16 cellular contexts compared by ENCODE assay signal in the genomic region with DNA sequence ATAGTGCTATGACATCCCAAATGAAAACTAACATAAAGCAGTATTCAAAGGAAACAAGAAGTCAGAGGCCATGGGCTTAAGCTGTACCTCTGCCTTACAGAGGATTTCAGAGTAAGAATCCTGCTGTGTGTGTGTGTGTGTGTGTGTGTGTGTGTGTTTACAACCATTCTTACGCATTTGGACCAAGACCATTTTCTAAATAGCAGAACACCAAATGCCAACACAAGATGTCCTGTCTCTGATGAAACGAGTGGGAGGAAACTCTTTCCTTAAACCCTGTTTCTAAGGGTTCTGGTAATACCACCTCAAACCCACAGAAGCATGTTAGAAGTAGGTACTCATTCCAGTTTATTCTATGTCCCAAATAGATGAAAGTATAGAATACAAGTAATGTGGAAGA.
A peak's percentile ranks its signal among the peaks of the same experiment; 100 is the strongest.
DNase-seq lines count a peak whose midpoint lies in the region; FAIRE-seq and TF ChIP-seq lines count a peak whose summit lies in the region.
"Had no signal": no experiment of that assay in that cellular context is flagged by ENCODE, and none has a peak within 500 bp of the region (broad histone marks: within the 10 kb centered on the region; RNA-seq: fewer than 3 reads in every experiment).

No MANE protein-coding gene starts in this region.

- peaks cover 12 to 49% (median 20%) of the 10 kb centered on the region in 4 donors for H3K4me1 ChIP-seq in transverse colon
- H3K4me1 ChIP-seq: BE2C had no signal

- H3K27ac Mint-ChIP-seq in neural crest cell (ENCODE audit: unreplicated experiment), result peak overlapping the region; percentile 94
- H3K27ac Mint-ChIP-seq: CD8-positive, alpha-beta T cell had no signal

- in situ Hi-C loops in transverse colon (cut with MboI; ENCODE audit: low pct_ligation_motif_present in 1 of 4, low pct_unique_long_range_greater_than_20kb in 1 of 4, low sequenced_read_pairs in 3 of 4), result no loop called here

- intact Hi-C loops in transverse colon (cut with DNase I; ENCODE audit: low total_unique reads), result no loop called here

- no peak overlapping the region for H3K4me3 ChIP-seq in transverse colon

- H3K4me3 Mint-ChIP-seq in neural crest cell, result no peak overlapping the region
- H3K4me3 Mint-ChIP-seq: CD8-positive, alpha-beta T cell had no signal

- no peaks in the 10 kb centered on the region for H3K36me3 ChIP-seq in transverse colon
- H3K36me3 ChIP-seq: BE2C had no signal

- peak overlapping the region in 3 of 4 donors; percentile 4 to 39 (median 32) for H3K27ac ChIP-seq in transverse colon

- no peaks in the 10 kb centered on the region for H3K9me3 ChIP-seq in transverse colon

- TF ChIP-seq EP300 in transverse colon (IDR thresholded peaks at IDR 0.05; ENCODE audit: low read depth), result no peak

- DNase-seq in amniotic epithelial cell (ENCODE audit: low read depth) (peak; percentile 73), fibroblast of gingiva (ENCODE audit: low read depth) (peak; percentile 41), neural crest cell (ENCODE audit: low read depth, low spot score) (no peak), transverse colon (no peak), DMS153 treated with DMSO at 0.1 percent for 48 hours (lab: John Stamatoyannopoulos, UW; ENCODE audit: unreplicated experiment) (no peak), frontal cortex (ENCODE audit: low spot score in 2 of 2) (no peak), C1 segment of cervical spinal cord (lab: John Stamatoyannopoulos, UW) (no peak)
- DNase-seq: BE2C; CD8-positive, alpha-beta T cell; GF-D8; GOT3; Karpas-422; NCI-H1930; NCI-H2171; NCI-H82 had no signal

- H3K4me1 Mint-ChIP-seq in neural crest cell, result peaks cover 12% of the 10 kb centered on the region

- no peak for FAIRE-seq in frontal cortex (lab: Jason Lieb, UNC)
- FAIRE-seq: D721Med had no signal

- H3K36me3 Mint-ChIP-seq in neural crest cell (ENCODE audit: low read depth), result no peaks in the 10 kb centered on the region
- H3K36me3 Mint-ChIP-seq: CD8-positive, alpha-beta T cell had no signal

- H3K27me3 Mint-ChIP-seq in neural crest cell (ENCODE audit: low read depth), result no peaks in the 10 kb centered on the region

- no peaks in the 10 kb centered on the region for H3K9me3 Mint-ChIP-seq in neural crest cell
- H3K9me3 Mint-ChIP-seq: CD8-positive, alpha-beta T cell had no signal

- WGBS in transverse colon (ENCODE audit: low coverage in 1 of 2), 2 donors, result 40 to 85% methylated on average over 1 to 2 of the region's 2 CpGs

- H3K27me3 ChIP-seq in transverse colon, result no peaks in the 10 kb centered on the region
- H3K27me3 ChIP-seq: BE2C had no signal

- TF ChIP-seq CTCF in neural crest cell (conservative IDR thresholded peaks at IDR 0.05) (no peak), transverse colon (IDR thresholded peaks at IDR 0.05) (no peak)

- no peak for TF ChIP-seq POLR2A in transverse colon (IDR thresholded peaks at IDR 0.05)

Comparison
In these comparisons a context has a peak if more than half of its experiments do, and no peak if none do; other contexts are left out.
1. DNase-seq: peak in amniotic epithelial cell (single experiment) and fibroblast of gingiva (single experiment); none in neural crest cell (single experiment), transverse colon (single experiment), DMS153 treated with DMSO at 0.1 percent for 48 hours (single experiment), frontal cortex (0 of 2) and C1 segment of cervical spinal cord (0 of 14).